ENCODE assay signal across 2 cellular contexts in genomic region chr7:36205236-36205635, GRCh38.
TF ChIP-seq lines count a peak whose summit lies in the region.

No MANE protein-coding gene starts in this region.

TF ChIP-seq in liver, 16 proteins besides CTCF, POLR2A, EP300 and RAD21:
- TF ChIP-seq ATF3 (IDR thresholded peaks at IDR 0.05) (no peak), NR2F2 (IDR thresholded peaks at IDR 0.05) (no peak)

TF ChIP-seq in HepG2, 621 proteins besides CTCF, POLR2A, EP300 and RAD21:
- TF ChIP-seq ZBTB20 (CRISPR knock-in tag; IDR thresholded peaks at IDR 0.05; ENCODE audit: borderline replicate concordance, low read depth) (no peak), ZNF253 (CRISPR knock-in tag; IDR thresholded peaks at IDR 0.05; ENCODE audit: borderline replicate concordance) (no peak), ZBTB1 (CRISPR knock-in tag; IDR thresholded peaks at IDR 0.05; ENCODE audit: borderline replicate concordance) (no peak), ATF4 (CRISPR knock-in tag; IDR thresholded peaks at IDR 0.05) (no peak)
